ENCODE assay signal across 19 cellular contexts in genomic region chr15:29319823-29320222, GRCh38. TPM values are rescaled to one million over a fixed set of nuclear protein-coding genes. Genes with fewer than 3 reads are reported as not detected.
DNase-seq lines count a peak whose midpoint lies in the region; ATAC-seq, FAIRE-seq and TF ChIP-seq lines count a peak whose summit lies in the region.
"Had no signal": no experiment of that assay in that cellular context is flagged by ENCODE, and none has a peak within 500 bp of the region (broad histone marks: within the 10 kb centered on the region; RNA-seq: fewer than 3 reads in every experiment).

No MANE protein-coding gene starts in this region.

- H3K36me3 Mint-ChIP-seq in GM23338 (ENCODE audit: low read depth) (no peaks in the 10 kb centered on the region; the same call in 2 of the 3 replicates), osteocyte (ENCODE audit: unreplicated experiment) (no peaks in the 10 kb centered on the region)
- H3K36me3 Mint-ChIP-seq: IgD-negative memory B cell had no signal

- H3K79me2 ChIP-seq in GM23338 (replicated peaks; ENCODE audit: insufficient read depth) = no peaks in the 10 kb centered on the region
- no peaks in the 10 kb centered on the region for H3K79me2 ChIP-seq in H1 (ENCODE audit: control insufficient read depth in 1 of 2, insufficient read depth in 2 of 2, low read length in 2 of 2)

- no peaks in the 10 kb centered on the region for H3K9me2 ChIP-seq in GM23338 (ENCODE audit: insufficient read depth)

- no peak overlapping the region for H2BK12ac ChIP-seq in H1 (ENCODE audit: low read depth, low read length)

- peak overlapping the region; percentile 56; the same call in 1 of the 2 replicates for H3K18ac ChIP-seq in H1 (ENCODE audit: extremely low read depth, low read length)

- peak overlapping the region; percentile 22; the same call in 1 of the 2 replicates for H3K27ac ChIP-seq in GM23338 (ENCODE audit: low read depth)
- no peak overlapping the region for H3K27ac ChIP-seq in HUES6 (ENCODE audit: low read depth, low read length)
- H3K27ac ChIP-seq in H1 (ENCODE audit: low read depth, low read length) = peak overlapping the region; percentile 11; the same call in 1 of the 2 replicates
- H3K27ac ChIP-seq in iPS-20b (ENCODE audit: low read length) = peak overlapping the region; percentile 79
- H3K27ac ChIP-seq: HL-60 had no signal

- H2BK120ac ChIP-seq in H1 (replicated peaks; ENCODE audit: low read depth, low read length) = peak overlapping the region; percentile 84

- no peak overlapping the region for H3K56ac ChIP-seq in H1 (replicated peaks; ENCODE audit: insufficient read length, low read depth, low read length)

- H4K8ac ChIP-seq in H1 (ENCODE audit: extremely low read depth, insufficient read depth, low read length) = no peak overlapping the region

- no peak overlapping the region for H2AK5ac ChIP-seq in H1 (ENCODE audit: low read depth, low read length)

- peak; percentile 97 for ATAC-seq in GM23338
- ATAC-seq: HCT116 had no signal

- 0 out of 3 replicates have a peak, but pooled peaks cover 3% of the 10 kb centered on the region for H3K9me3 Mint-ChIP-seq in GM23338
- H3K9me3 Mint-ChIP-seq in osteocyte (ENCODE audit: unreplicated experiment) = no peaks in the 10 kb centered on the region

- H3K4me1 ChIP-seq in GM23338 (ENCODE audit: insufficient read depth) = peaks cover 25% of the 10 kb centered on the region
- H3K4me1 ChIP-seq in HUES6 (ENCODE audit: control insufficient read depth, insufficient read depth, low read length) = peaks cover 24% of the 10 kb centered on the region
- H3K4me1 ChIP-seq in H1 (replicated peaks in 1 of 4; ENCODE audit: control insufficient read depth in 3 of 4, insufficient read depth in 4 of 4, low read length in 3 of 4) = peaks cover 0 to 13% (median 5%) of the 10 kb centered on the region in 4 experiments; a peak in 4 of 7 replicates
- H3K4me1 ChIP-seq in iPS-20b (ENCODE audit: insufficient read depth, low read length) = peaks cover 19% of the 10 kb centered on the region

- H3K4me2 ChIP-seq in GM23338 = peak overlapping the region; percentile 49
- peak overlapping the region; percentile 46 to 64 for H3K4me2 ChIP-seq in H1 (ENCODE audit: insufficient read depth in 1 of 2, low read depth in 2 of 2, low read length in 2 of 2)

- H3K27me3 Mint-ChIP-seq in GM23338 (ENCODE audit: insufficient read depth, low read depth, poor library complexity) = peaks cover 2% of the 10 kb centered on the region
- peaks cover 5% of the 10 kb centered on the region for H3K27me3 Mint-ChIP-seq in osteocyte (ENCODE audit: unreplicated experiment)
- H3K27me3 Mint-ChIP-seq: B cell, IgD-negative memory B cell had no signal

- no peak overlapping the region for H4K5ac ChIP-seq in H1 (ENCODE audit: insufficient read length, low read depth, low read length)

- H3K9ac ChIP-seq in HUES6 (ENCODE audit: low read length) (peak overlapping the region; percentile 10), H1 (replicated peaks in 1 of 4; ENCODE audit: extremely low read depth in 1 of 4, low read depth in 3 of 4, low read length in 3 of 4) (no peak overlapping the region), iPS-20b (ENCODE audit: low read depth, low read length) (peak overlapping the region; percentile 51; the same call in 1 of the 2 replicates)

- H2BK15ac ChIP-seq in H1 (ENCODE audit: low read length) = no peak overlapping the region; the same call in 1 of the 2 replicates

- no peak for TF ChIP-seq POLR2A in H1 (IDR thresholded peaks at IDR 0.05; ENCODE audit: control extremely low read depth in 1 of 2, low read depth in 2 of 2, low read length in 2 of 2)

- H3K27me3 ChIP-seq in GM23338 (ENCODE audit: insufficient read depth) = no peaks in the 10 kb centered on the region
- no peaks in the 10 kb centered on the region for H3K27me3 ChIP-seq in HUES6 (ENCODE audit: control insufficient read depth, insufficient read depth, low read length)
- H3K27me3 ChIP-seq in H1 (replicated peaks in 1 of 4; ENCODE audit: control insufficient read depth in 3 of 4, extremely low read depth in 1 of 4, insufficient read depth in 3 of 4, low read length in 3 of 4) = no peaks in the 10 kb centered on the region
- H3K27me3 ChIP-seq in iPS-20b (ENCODE audit: insufficient read depth, low read length) = no peaks in the 10 kb centered on the region

- TF ChIP-seq RAD21 in H1 (IDR thresholded peaks at IDR 0.05 in 1 of 2, conservative IDR thresholded peaks at IDR 0.05 in 1 of 2; ENCODE audit: low read depth in 2 of 2, low read length in 2 of 2) = no peak

- POLR2A ChIA-PET in H1 (lab: Charles Lee; ENCODE audit: partially characterized antibody) = interaction anchor here (1.7 kb wide), 1 partner anchor 22 kb away, joined by 4 read pairs; no protein-coding TSS in a partner anchor

- CTCF ChIA-PET in H1 (lab: Charles Lee; ENCODE audit: partially characterized antibody) = interaction anchor here (0.6 to 1.5 kb wide), 4 partner anchors 10 to 193 kb away, joined by 3 to 4 read pairs (median 3); no protein-coding TSS in a partner anchor

- H3K4me3 ChIP-seq in GM23338 = no peak overlapping the region
- H3K4me3 ChIP-seq in HUES6 (ENCODE audit: low read depth, low read length) = no peak overlapping the region
- H3K4me3 ChIP-seq in H1 (ENCODE audit: extremely low read depth in 1 of 4, insufficient read depth in 2 of 4, low read depth in 3 of 4, low read length in 4 of 4) = peak overlapping the region in 1 of 4 experiments; percentile 10; a peak in 1 of 8 replicates
- 0 out of 2 replicates have a peak overlapping the region, but pooled peaks have one; percentile 30 for H3K4me3 ChIP-seq in iPS-20b (ENCODE audit: low read length)
- H3K4me3 ChIP-seq: GM12878 had no signal

- H3K23ac ChIP-seq in H1 (ENCODE audit: insufficient read length) = no peak overlapping the region

- no peaks in the 10 kb centered on the region; the same call in 1 of the 2 replicates for H3K79me1 ChIP-seq in H1 (ENCODE audit: low read depth, low read length)

- H4K91ac ChIP-seq in H1 (replicated peaks; ENCODE audit: insufficient read length, low read length) = peak overlapping the region; percentile 70

- peak; percentile 87 for FAIRE-seq in H1 (lab: Jason Lieb, UNC)
- FAIRE-seq: GM12878, GM18507 had no signal

- no peak overlapping the region for H2BK20ac ChIP-seq in H1 (ENCODE audit: low read length)

- no peaks in the 10 kb centered on the region for H3F3A ChIP-seq in GM23338 (replicated peaks; ENCODE audit: low read depth)

- H3K4me3 Mint-ChIP-seq in GM23338 (no peak overlapping the region), osteocyte (ENCODE audit: unreplicated experiment) (no peak overlapping the region)
- H3K4me3 Mint-ChIP-seq: B cell; CD4-positive, alpha-beta T cell; IgD-negative memory B cell had no signal

- TF ChIP-seq EP300 in H1 (IDR thresholded peaks at IDR 0.05; ENCODE audit: borderline replicate concordance in 1 of 2, low read depth in 2 of 2, low read length in 2 of 2) = no peak

- peak overlapping the region; percentile 72; the same call in 1 of the 2 replicates for H2BK5ac ChIP-seq in H1 (ENCODE audit: low read depth, low read length)

- H3K23me2 ChIP-seq in H1 (ENCODE audit: low read depth, low read length) = no peaks in the 10 kb centered on the region

- DNase-seq in GM23338 (ENCODE audit: low spot score) = peak; percentile 59
- no peak for DNase-seq in H1 (ENCODE audit: low read depth in 1 of 2, low spot score in 2 of 2)
- no peak for DNase-seq in SIG-M5 (lab: John Stamatoyannopoulos, UW)
- DNase-seq in osteocyte (ENCODE audit: extremely low spot score, unreplicated experiment) = no peak
- DNase-seq in NOMO-1 treated with DMSO at 0.1 percent for 48 hours (lab: John Stamatoyannopoulos, UW; ENCODE audit: unreplicated experiment) = no peak
- DNase-seq in NCI-H524 (lab: John Stamatoyannopoulos, UW) = no peak
- DNase-seq: C1 segment of cervical spinal cord; Calu3; CD4-positive, alpha-beta T cell; DMS 273 treated with DMSO at 0.1 percent for 48 hours; GOT3 had no signal

- H3K27ac Mint-ChIP-seq in GM23338 (peak overlapping the region; percentile 91), osteocyte (ENCODE audit: unreplicated experiment) (no peak overlapping the region)
- H3K27ac Mint-ChIP-seq: B cell; CD4-positive, alpha-beta T cell; IgD-negative memory B cell had no signal

- no peaks in the 10 kb centered on the region for H3K36me3 ChIP-seq in GM23338 (ENCODE audit: insufficient read depth)
- H3K36me3 ChIP-seq in HUES6 (ENCODE audit: control insufficient read depth, insufficient read depth, low read length) = no peaks in the 10 kb centered on the region
- H3K36me3 ChIP-seq in H1 (ENCODE audit: control insufficient read depth in 2 of 4, insufficient read depth in 4 of 4, low read length in 3 of 4) = no peaks in the 10 kb centered on the region
- no peaks in the 10 kb centered on the region for H3K36me3 ChIP-seq in iPS-20b (ENCODE audit: insufficient read depth, low read depth, low read length)

- H3K9me3 ChIP-seq in HUES6 (ENCODE audit: control insufficient read depth, insufficient read depth, low read depth, low read length) (no peaks in the 10 kb centered on the region), H1 (ENCODE audit: insufficient read depth in 2 of 2, low read depth in 1 of 2, low read length in 1 of 2) (no peaks in the 10 kb centered on the region), iPS-20b (ENCODE audit: insufficient read depth, low read depth, low read length) (no peaks in the 10 kb centered on the region; the same call in 1 of the 2 replicates)

- peaks cover 34% of the 10 kb centered on the region for H3K4me1 Mint-ChIP-seq in GM23338
- H3K4me1 Mint-ChIP-seq in osteocyte (ENCODE audit: unreplicated experiment) = no peaks in the 10 kb centered on the region

- H3K14ac ChIP-seq in H1 (ENCODE audit: insufficient read length) = no peak overlapping the region

- H4K20me1 ChIP-seq in GM23338 (replicated peaks; ENCODE audit: insufficient read depth) (no peaks in the 10 kb centered on the region), H1 (replicated peaks in 1 of 2; ENCODE audit: control insufficient read depth in 1 of 2, insufficient read depth in 2 of 2, low read length in 2 of 2) (no peaks in the 10 kb centered on the region)

- no peak for TF ChIP-seq CTCF in GM23338 (conservative IDR thresholded peaks at IDR 0.05; ENCODE audit: low read depth in 2 of 2)
- no peak for TF ChIP-seq CTCF in H1 (IDR thresholded peaks at IDR 0.05; ENCODE audit: control extremely low read depth in 1 of 3, insufficient read depth in 1 of 3, low read depth in 1 of 3, low read length in 3 of 3)
- no peak for TF ChIP-seq CTCF in osteocyte (IDR thresholded peaks at IDR 0.05)

- 35% methylated on average over 3 of the region's 3 CpGs; no CpG with 5 or more reads in 1 of the 2 experiments for WGBS in H1 (ENCODE audit: extremely low coverage in 1 of 2, insufficient coverage in 1 of 2, insufficient read length in 1 of 2, insufficient replicate concordance in 2 of 2, low coverage in 1 of 2, low lambda C conversion rate in 2 of 2, missing lambda C conversion rate in 1 of 2), 2 experiments

- H2AFZ ChIP-seq in GM23338 (no peak overlapping the region), H1 (ENCODE audit: low read length) (no peak overlapping the region; the same call in 1 of the 2 replicates)

- H3K4ac ChIP-seq in H1 (replicated peaks; ENCODE audit: insufficient read length, low read depth, low read length) = no peak overlapping the region

RNA-seq across cellular contexts. Expression of gene NSMCE3, which starts 50.2 kb away (rescaled TPM):
- total RNA-seq in GM23338 (2014; rRNA removed; shearing (Covaris generic)) = 9.7 and 11.0 TPM in 2 replicates
- polyA plus RNA-seq in GM23338 (2016; fragmentation: Nextera tagmentation; extraction: Ambion mirVana) (10.0 and 10.5 TPM in 2 replicates), H1 (2011; rRNA removed) (4.3 and 4.4 TPM in 2 replicates)
- total RNA-seq in H1 (2021; fragmentation: NEBNext Ultra II Directional; extraction: Animal tissue kit (Norgen Biotek cat#: 25700)) = 6.7 and 6.8 TPM in 2 replicates
- polyA plus RNA-seq in H1 (2011; cell fraction: cytosol; rRNA removed) = 6.2 TPM
- polyA plus RNA-seq in H1 (2011; cell fraction: nucleus; rRNA removed) = 4.6 TPM
- 4.3 to 5.8 TPM (median 4.5 TPM) in 4 replicates for polyA plus RNA-seq in H1 (2012, experiment 1 of 2)
- polyA plus RNA-seq in H1 (2012, experiment 2 of 2) = 4.5 TPM
- polyA plus RNA-seq in H1 (2013, experiment 1 of 2) = 8.6 TPM
- 9.6 TPM for polyA plus RNA-seq in H1 (2013, experiment 2 of 2)
- 3.2 and 3.7 TPM in 2 replicates for polyA minus RNA-seq in H1 (2011; rRNA and poly(A)+ RNA removed)
- 3.3 TPM for polyA minus RNA-seq in H1 (2011; cell fraction: cytosol; rRNA and poly(A)+ RNA removed)
- 4.4 TPM for polyA minus RNA-seq in H1 (2011; cell fraction: nucleus; rRNA and poly(A)+ RNA removed)
- 9.9 and 10.0 TPM in 2 replicates for total RNA-seq in osteocyte

Comparison
In these comparisons a context has a peak if more than half of its experiments do, and no peak if none do; other contexts are left out.
1. H3K9ac ChIP-seq: peak in HUES6 (single experiment) and iPS-20b (single experiment); none in H1 (0 of 4).